Comparison of ENCODE assay signal across 6 cellular contexts in the genomic region with DNA sequence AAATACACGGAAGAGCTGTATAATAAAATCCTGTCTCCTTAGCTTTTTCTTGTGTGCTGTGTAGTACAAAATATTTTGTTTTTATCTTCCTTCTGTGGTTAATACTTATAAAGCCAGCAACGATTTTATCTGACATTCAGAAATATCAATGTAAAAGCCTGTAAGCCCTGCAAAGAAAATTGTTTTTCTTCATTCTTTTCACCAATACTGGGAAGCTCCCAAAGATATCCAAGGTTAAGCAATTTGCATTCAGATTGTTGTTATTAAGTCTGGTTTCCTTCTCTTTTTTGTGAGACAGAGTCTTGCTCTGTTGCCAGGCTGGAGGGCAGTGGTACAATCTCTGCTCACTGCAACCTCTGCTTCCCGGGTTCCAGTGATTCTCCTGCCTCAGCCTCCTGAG.
"Had no signal": no experiment of that assay in that cellular context is flagged by ENCODE, and none has a peak within 500 bp of the region (broad histone marks: within the 10 kb centered on the region; RNA-seq: fewer than 3 reads in every experiment).

No MANE protein-coding gene starts in this region.

- H3K9me3 ChIP-seq: HAP-1 had no signal

- H3K27ac Mint-ChIP-seq: HFFc6 had no signal

- DNase-seq: GM23248, GOT3, H7, HFFc6, IMR-90 had no signal

- H3K4me3 Mint-ChIP-seq: HFFc6 had no signal

- H3K36me3 ChIP-seq: HAP-1 had no signal

- H3K4me1 ChIP-seq: HAP-1 had no signal

- H3K27ac ChIP-seq: GM23248 had no signal

- H3K4me3 ChIP-seq: GM23248, HAP-1 had no signal

- H3K9me3 Mint-ChIP-seq: HFFc6 had no signal
